In genomic region chr2:46557788-46558187, GRCh38 we compare ENCODE assay signal across 15 cellular contexts.
"Had no signal": no experiment of that assay in that cellular context is flagged by ENCODE, and none has a peak within 500 bp of the region (broad histone marks: within the 10 kb centered on the region; RNA-seq: fewer than 3 reads in every experiment).

No MANE protein-coding gene starts in this region.

- H3K4me1 ChIP-seq: body of pancreas, pancreas had no signal

- H3K9me3 ChIP-seq: body of pancreas, gastrocnemius medialis, pancreas had no signal

- H3K27me3 Mint-ChIP-seq: activated naive CD4-positive, alpha-beta T cell treated with anti-CD3 and anti-CD28 coated beads, Interleukin-2, amount 10 ng/mL, durations not matched to agents 7 days and 5 days had no signal

- H3K4me3 ChIP-seq: body of pancreas, gastrocnemius medialis, neural progenitor cell, pancreas had no signal

- DNase-seq: activated CD4-positive, alpha-beta T cell treated with anti-CD3 and anti-CD28 coated beads, Interleukin-2, amount 50 U/mL, for 48 hours; activated CD4-positive, CD25-positive, alpha-beta regulatory T cell; activated CD8-positive, alpha-beta memory T cell treated with anti-CD3 and anti-CD28 coated beads, Interleukin-2, amount 50 U/mL, for 4 hours; activated naive CD4-positive, alpha-beta T cell treated with anti-CD3 and anti-CD28 coated beads, Interleukin-2, amount 10 ng/mL, durations not matched to agents 7 days and 5 days; amniotic stem cell; body of pancreas; central memory CD4-positive, alpha-beta T cell; cortex of kidney; effector memory CD4-positive, alpha-beta T cell; gastrocnemius medialis; kidney; pancreas; stimulated activated CD4-positive, alpha-beta T cell treated with anti-CD3 and anti-CD28 coated beads, Interleukin-2, amount 100 ng/mL, for 48 hours had no signal

- ATAC-seq: body of pancreas, gastrocnemius medialis, pancreas had no signal

- H3K27me3 ChIP-seq: body of pancreas, gastrocnemius medialis, neural progenitor cell, pancreas had no signal

- H3K36me3 ChIP-seq: gastrocnemius medialis, neural progenitor cell, pancreas had no signal

- H3K4me3 Mint-ChIP-seq: activated naive CD4-positive, alpha-beta T cell treated with anti-CD3 and anti-CD28 coated beads, Interleukin-2, amount 10 ng/mL, durations not matched to agents 7 days and 5 days; neural progenitor cell; T-helper 1 cell treated with Interleukin-12 subunit alpha and Interleukin-12 subunit beta and Interleukin-4 antibody, amounts not matched to agents 30 μg/mL and 1 μg/mL, for 36 hours had no signal

- H3K27ac Mint-ChIP-seq: activated naive CD4-positive, alpha-beta T cell treated with anti-CD3 and anti-CD28 coated beads, Interleukin-2, amount 10 ng/mL, durations not matched to agents 7 days and 5 days; neural progenitor cell; T-helper 1 cell treated with Interleukin-12 subunit alpha and Interleukin-12 subunit beta and Interleukin-4 antibody, amounts not matched to agents 30 μg/mL and 1 μg/mL, for 36 hours had no signal

- H3K27ac ChIP-seq: body of pancreas, neural progenitor cell, pancreas had no signal
